Comparison of ENCODE assay signal across 18 cellular contexts in genomic region chr18:5961097-5961827, GRCh38.
DNase-seq lines count a peak whose midpoint lies in the region; ATAC-seq and TF ChIP-seq lines count a peak whose summit lies in the region.
"Had no signal": no experiment of that assay in that cellular context is flagged by ENCODE, and none has a peak within 500 bp of the region (broad histone marks: within the 10 kb centered on the region; RNA-seq: fewer than 3 reads in every experiment).

No MANE protein-coding gene starts in this region.

- TF ChIP-seq POLR2A in body of pancreas (IDR thresholded peaks at IDR 0.05): no peak

- intact Hi-C loops in body of pancreas (cut with DNase I): no loop called here

- no peaks in the 10 kb centered on the region for H4K20me1 ChIP-seq in DOHH2 (ENCODE audit: control insufficient read depth, insufficient read depth, low read depth, low read length)

- no peak for DNase-seq in AG04450 (ENCODE audit: low read depth, low spot score)
- peak; percentile 60 for DNase-seq in NCI-H510A treated with DMSO at 0.1 percent for 48 hours (lab: John Stamatoyannopoulos, UW)
- peak; percentile 48 for DNase-seq in endodermal cell
- DNase-seq in HFFc6: no peak
- DNase-seq in putamen (ENCODE audit: low spot score): no peak
- DNase-seq in NCI-H128 (lab: John Stamatoyannopoulos, UW; ENCODE audit: unreplicated experiment): no peak
- DNase-seq in body of pancreas: no peak
- DNase-seq: DMS153, H7, NCI-H1694, NCI-H524 treated with DMSO at 0.1 percent for 48 hours, SHP77 treated with DMSO at 0.1 percent for 48 hours, T-helper 1 cell had no signal

- ATAC-seq in body of pancreas: no peak
- ATAC-seq: A549, SK-N-SH treated with all-trans-retinoic acid at 6 μM for 48 hours had no signal

- TF ChIP-seq CTCF in AG04450 (IDR thresholded peaks at IDR 0.05; ENCODE audit: low read depth, low read length) (no peak), DOHH2 (IDR thresholded peaks at IDR 0.05; ENCODE audit: low read depth, low read length, poor library complexity, severe bottlenecking) (no peak), endodermal cell (conservative IDR thresholded peaks at IDR 0.05) (no peak), HFFc6 (IDR thresholded peaks at IDR 0.05) (no peak), body of pancreas (IDR thresholded peaks at IDR 0.05) (no peak)

- H3K4me1 ChIP-seq in DOHH2 (ENCODE audit: control insufficient read depth, low read length) (peaks cover 13% of the 10 kb centered on the region), endodermal cell (ENCODE audit: control insufficient read depth, insufficient read depth, low read length) (no peaks in the 10 kb centered on the region), body of pancreas (no peaks in the 10 kb centered on the region)
- H3K4me1 ChIP-seq: A549, Caco-2 had no signal

- H3K9me3 Mint-ChIP-seq in endodermal cell: no peaks in the 10 kb centered on the region
- H3K9me3 Mint-ChIP-seq in HFFc6: peaks cover 36% of the 10 kb centered on the region

- no peak overlapping the region for H3K4me3 Mint-ChIP-seq in endodermal cell
- no peak overlapping the region for H3K4me3 Mint-ChIP-seq in HFFc6

- no peaks in the 10 kb centered on the region for H3K9me2 ChIP-seq in DOHH2 (replicated peaks; ENCODE audit: control insufficient read depth, low read length)

- H3K27me3 Mint-ChIP-seq in endodermal cell (ENCODE audit: insufficient read depth) (no peaks in the 10 kb centered on the region), HFFc6 (ENCODE audit: insufficient read depth) (peaks cover 2% of the 10 kb centered on the region)

- H3K27ac ChIP-seq in AG04450 (ENCODE audit: low read depth, low read length): peak overlapping the region; percentile 21
- no peak overlapping the region for H3K27ac ChIP-seq in DOHH2 (ENCODE audit: low read depth, low read length)
- no peak overlapping the region for H3K27ac ChIP-seq in endodermal cell (ENCODE audit: low read depth, low read length)
- H3K27ac ChIP-seq in body of pancreas: no peak overlapping the region
- H3K27ac ChIP-seq: A549, HL-60 had no signal

- POLR2A ChIA-PET in AG04450 (lab: Yijun Ruan, JAX): interaction anchor here (0.6 kb wide), 1 partner anchor 160 kb away, joined by 4 read pairs; no protein-coding TSS in a partner anchor

- H3K27me3 ChIP-seq in AG04450 (ENCODE audit: control insufficient read depth, insufficient read depth, low read length) (peaks cover 11% of the 10 kb centered on the region), DOHH2 (ENCODE audit: control insufficient read depth, low read length) (no peaks in the 10 kb centered on the region), endodermal cell (ENCODE audit: control insufficient read depth, insufficient read depth, low read length, poor library complexity, severe bottlenecking) (no peaks in the 10 kb centered on the region), body of pancreas (no peaks in the 10 kb centered on the region)

- H3K4me1 Mint-ChIP-seq in endodermal cell (peaks cover 18% of the 10 kb centered on the region), HFFc6 (ENCODE audit: low read depth) (no peaks in the 10 kb centered on the region)

- H3K4me3 ChIP-seq in AG04450 (ENCODE audit: low read depth, low read length): no peak overlapping the region
- no peak overlapping the region for H3K4me3 ChIP-seq in DOHH2 (ENCODE audit: low read length)
- H3K4me3 ChIP-seq in endodermal cell (ENCODE audit: low read length): no peak overlapping the region
- no peak overlapping the region for H3K4me3 ChIP-seq in body of pancreas
- H3K4me3 ChIP-seq: A549 had no signal

- H3F3A ChIP-seq in DOHH2 (ENCODE audit: control insufficient read depth, insufficient read depth): no peaks in the 10 kb centered on the region

- no peaks in the 10 kb centered on the region for H3K79me2 ChIP-seq in DOHH2 (ENCODE audit: control insufficient read depth, low read length)

- H3K36me3 ChIP-seq in DOHH2 (ENCODE audit: control insufficient read depth, low read length) (no peaks in the 10 kb centered on the region), endodermal cell (ENCODE audit: control insufficient read depth, insufficient read depth, low read length) (no peaks in the 10 kb centered on the region), body of pancreas (replicated peaks in 1 of 2; ENCODE audit: insufficient read depth in 1 of 2, low read depth in 2 of 2) (no peaks in the 10 kb centered on the region)

- peak overlapping the region; percentile 36 for H3K4me2 ChIP-seq in DOHH2 (ENCODE audit: low read length)
- H3K4me2 ChIP-seq: A549 had no signal

- H3K9me3 ChIP-seq in AG04450 (ENCODE audit: control insufficient read depth, insufficient read depth, low read length) (no peaks in the 10 kb centered on the region), DOHH2 (ENCODE audit: control insufficient read depth, insufficient read depth, low read length) (no peaks in the 10 kb centered on the region), endodermal cell (ENCODE audit: control insufficient read depth, low read length) (no peaks in the 10 kb centered on the region), body of pancreas (no peaks in the 10 kb centered on the region)
- H3K9me3 ChIP-seq: A549, Caco-2 had no signal

- H3K9ac ChIP-seq in endodermal cell (ENCODE audit: extremely low read depth, low read length, poor library complexity, severe bottlenecking): no peak overlapping the region

- CTCF ChIA-PET in AG04450 (lab: Charles Lee): interaction anchor here (1.0 kb wide), 1 partner anchor 257 kb away, joined by 3 read pairs; no protein-coding TSS in a partner anchor

- H3K27ac Mint-ChIP-seq in endodermal cell: no peak overlapping the region
- H3K27ac Mint-ChIP-seq in HFFc6: no peak overlapping the region

- 81 to 89% methylated on average over 7 to 10 of the region's 10 CpGs for WGBS in endodermal cell (ENCODE audit: insufficient coverage in 1 of 2, insufficient read length in 1 of 2), 2 experiments
- WGBS in body of pancreas, 2 donors: 58 to 79% methylated on average over 10 of the region's 10 CpGs

- H3K36me3 Mint-ChIP-seq in endodermal cell (ENCODE audit: low read depth) (no peaks in the 10 kb centered on the region), HFFc6 (ENCODE audit: low read depth) (no peaks in the 10 kb centered on the region)

Comparison
In these comparisons a context has a peak if more than half of its experiments do, and no peak if none do; other contexts are left out.
1. DNase-seq: peak in NCI-H510A treated with DMSO at 0.1 percent for 48 hours (single experiment) and endodermal cell (single experiment); none in AG04450 (single experiment), HFFc6 (single experiment), putamen (single experiment), NCI-H128 (single experiment) and body of pancreas (0 of 4).